ENCODE assay signal across 2 cellular contexts in the genomic region with DNA sequence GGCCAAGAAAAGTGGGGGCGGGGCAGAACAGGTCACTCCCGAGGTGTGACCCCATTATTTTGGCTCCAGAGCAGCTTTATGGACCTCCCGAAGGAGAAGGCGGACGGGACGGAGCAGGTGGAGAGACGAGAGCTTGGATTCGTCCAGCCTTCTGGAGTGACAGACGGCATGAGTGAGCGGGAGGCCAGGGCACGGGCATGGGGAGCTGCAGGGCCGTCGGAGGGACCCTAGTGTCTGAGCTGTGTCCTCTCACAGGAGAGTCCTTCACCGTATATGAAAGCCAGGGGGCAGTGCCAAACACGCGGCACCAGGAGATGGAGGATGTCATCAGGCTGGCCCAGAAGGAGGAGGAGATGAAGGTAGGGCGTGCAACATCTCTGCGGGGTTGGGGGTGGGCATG. TPM values are rescaled to one million over a fixed set of nuclear protein-coding genes. Genes with fewer than 3 reads are reported as not detected.
"Had no signal": no experiment of that assay in that cellular context is flagged by ENCODE, and none has a peak within 500 bp of the region (broad histone marks: within the 10 kb centered on the region; RNA-seq: fewer than 3 reads in every experiment).

No MANE protein-coding gene starts in this region.

RNA-seq across cellular contexts. Expression of a gene that starts 11.0 kb away (rescaled TPM):
- total RNA-seq: G401, GM12878 had no signal
- polyA plus RNA-seq: GM12878 had no signal

RNA-seq across cellular contexts. Expression of a gene that starts 35.5 kb away (rescaled TPM):
- total RNA-seq: G401, GM12878 had no signal
- polyA plus RNA-seq: GM12878 had no signal
